ENCODE assay signal across 21 cellular contexts in the genomic region with DNA sequence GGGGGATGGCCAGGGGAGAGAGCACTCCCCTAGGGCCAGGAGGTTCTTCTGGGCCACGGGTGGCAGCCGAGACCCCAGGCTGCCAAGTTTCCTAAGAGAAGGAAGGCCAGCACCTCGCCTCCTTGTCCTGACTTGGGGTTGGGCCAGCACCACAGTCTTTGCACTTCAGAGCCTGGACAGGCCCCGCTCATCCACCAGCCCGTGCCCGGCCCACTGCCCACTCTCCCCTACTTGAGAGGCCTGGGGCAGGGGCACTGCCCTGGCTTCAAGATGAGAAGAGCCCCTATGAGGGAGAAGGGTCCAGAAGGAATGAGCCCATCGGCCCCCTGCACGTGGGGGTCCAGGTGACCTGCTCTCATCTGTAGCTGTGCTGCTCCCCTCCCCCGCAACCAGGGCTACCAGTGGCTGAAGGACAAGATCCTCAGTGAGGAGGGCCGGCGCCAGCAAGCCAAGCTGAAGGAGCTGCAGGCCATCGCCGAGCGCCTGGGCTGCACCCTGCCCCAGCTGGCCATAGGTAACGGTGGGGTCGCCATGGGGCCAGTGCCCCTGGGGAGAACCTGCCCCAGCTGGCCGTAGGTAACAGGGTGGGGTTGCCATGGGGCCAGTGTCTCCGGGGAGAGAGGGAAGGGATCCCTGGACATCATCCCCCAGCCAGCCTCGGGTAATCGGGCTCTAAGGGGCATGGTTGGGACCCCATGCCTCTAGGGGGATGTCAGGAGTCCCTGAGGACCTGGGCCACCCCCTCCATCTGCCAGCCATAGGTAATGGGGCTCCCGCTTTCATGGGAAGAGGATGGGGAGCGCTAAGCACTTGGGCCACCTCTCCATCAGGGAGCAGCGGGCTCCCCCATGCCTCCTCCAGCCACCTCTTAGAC. TPM values are rescaled to one million over a fixed set of nuclear protein-coding genes. Genes with fewer than 3 reads are reported as not detected.
DNase-seq lines count a peak whose midpoint lies in the region; TF ChIP-seq lines count a peak whose summit lies in the region.
"Had no signal": no experiment of that assay in that cellular context is flagged by ENCODE, and none has a peak within 500 bp of the region (broad histone marks: within the 10 kb centered on the region; RNA-seq: fewer than 3 reads in every experiment).

No MANE protein-coding gene starts in this region.

- H3K4me1 Mint-ChIP-seq in glutamatergic neuron (ENCODE audit: low read depth, unreplicated experiment) = peaks cover 21% of the 10 kb centered on the region
- H3K4me1 Mint-ChIP-seq: GM23338 had no signal

- 88 to 92% methylated on average over 23 of the region's 23 CpGs for WGBS in sigmoid colon, 2 donors

- H3K4me3 ChIP-seq in BLaER1 (no peak overlapping the region), GM06990 (replicated peaks; ENCODE audit: low read depth, low read length) (no peak overlapping the region), sigmoid colon (no peak overlapping the region)
- H3K4me3 ChIP-seq: GM23338, SJSA1 had no signal

- peaks cover 4% of the 10 kb centered on the region for H3K36me3 Mint-ChIP-seq in glutamatergic neuron (ENCODE audit: unreplicated experiment)

- H4K20me1 ChIP-seq in BLaER1 = peaks cover 79% of the 10 kb centered on the region

- peaks cover 9% of the 10 kb centered on the region for H3K9me3 Mint-ChIP-seq in glutamatergic neuron (ENCODE audit: unreplicated experiment)
- H3K9me3 Mint-ChIP-seq: CD4-positive, alpha-beta T cell; GM23338 had no signal

- no peaks in the 10 kb centered on the region for H3K27me3 ChIP-seq in BLaER1
- no peaks in the 10 kb centered on the region for H3K27me3 ChIP-seq in GM06990 (replicated peaks; ENCODE audit: control insufficient read depth, insufficient read depth, low read length)
- H3K27me3 ChIP-seq in sigmoid colon = peaks cover 0 to 14% (median 4%) of the 10 kb centered on the region in 3 donors
- H3K27me3 ChIP-seq: SJSA1 had no signal

- peaks cover 75% of the 10 kb centered on the region for H3K36me3 ChIP-seq in BLaER1
- H3K36me3 ChIP-seq in GM06990 (ENCODE audit: control insufficient read depth, insufficient read depth, low read length) = peaks cover 17% of the 10 kb centered on the region
- no peaks in the 10 kb centered on the region for H3K36me3 ChIP-seq in sigmoid colon
- H3K36me3 ChIP-seq: SJSA1 had no signal

- TF ChIP-seq EP300 in sigmoid colon (IDR thresholded peaks at IDR 0.05) = no peak

- intact Hi-C loops in sigmoid colon (cut with DNase I) = no loop called here

- no peak overlapping the region for H3K4me3 Mint-ChIP-seq in glutamatergic neuron (ENCODE audit: unreplicated experiment)
- H3K4me3 Mint-ChIP-seq: CD4-positive, alpha-beta T cell; GM23338 had no signal

- CTCF ChIA-PET in GM10248 (lab: Yijun Ruan, JAX) = no interaction called here

- H3K9me3 ChIP-seq in BLaER1 = no peaks in the 10 kb centered on the region
- no peaks in the 10 kb centered on the region for H3K9me3 ChIP-seq in sigmoid colon
- H3K9me3 ChIP-seq: SJSA1 had no signal

- TF ChIP-seq CTCF in GM06990 (IDR thresholded peaks at IDR 0.05; ENCODE audit: insufficient read depth, low read length, poor library complexity, severe bottlenecking) = no peak
- TF ChIP-seq CTCF in glutamatergic neuron (IDR thresholded peaks at IDR 0.05; ENCODE audit: partially characterized antibody, unreplicated experiment) = no peak
- no peak for TF ChIP-seq CTCF in sigmoid colon (IDR thresholded peaks at IDR 0.05)
- no peak for TF ChIP-seq CTCF in GM10248 (IDR thresholded peaks at IDR 0.05; ENCODE audit: control extremely low read depth, extremely low read depth, low read depth, missing control alignments)

- H3K27ac ChIP-seq in BLaER1 = 0 out of 2 replicates have a peak overlapping the region, but pooled peaks have one; percentile 22
- no peak overlapping the region for H3K27ac ChIP-seq in sigmoid colon
- H3K27ac ChIP-seq: SJSA1 had no signal

- POLR2A ChIA-PET in GM10248 (lab: Yijun Ruan, JAX) = no interaction called here

- H3K27ac Mint-ChIP-seq in glutamatergic neuron (ENCODE audit: unreplicated experiment) = no peak overlapping the region
- H3K27ac Mint-ChIP-seq: CD4-positive, alpha-beta T cell; GM23338 had no signal

- H3K9ac ChIP-seq in BLaER1 = no peak overlapping the region

- no peak overlapping the region for H3K4me2 ChIP-seq in BLaER1
- H3K4me2 ChIP-seq: GM23338 had no signal

- H3K27me3 Mint-ChIP-seq in glutamatergic neuron (ENCODE audit: unreplicated experiment) = peaks cover 2% of the 10 kb centered on the region
- H3K27me3 Mint-ChIP-seq: CD4-positive, alpha-beta T cell had no signal

- DNase-seq in GM06990 (ENCODE audit: extremely low read depth, insufficient read length) = peak; percentile 6
- DNase-seq in glutamatergic neuron = peak; percentile 27
- peak; percentile 64 for DNase-seq in sigmoid colon
- DNase-seq in hippocampal formation (lab: John Stamatoyannopoulos, UW) = no peak
- DNase-seq in GM10248 (ENCODE audit: extremely low spot score) = no peak
- no peak for DNase-seq in NCI-H1092 treated with DMSO at 0.1 percent for 48 hours (lab: John Stamatoyannopoulos, UW)
- DNase-seq: CD4-positive, alpha-beta T cell; COR-L47; DMS79; HCEC 1CT; KBM-7; MM.1S; NCI-H1048; NCI-H1436; NCI-H2029; NCI-H345; NCI-H524 treated with DMSO at 0.1 percent for 48 hours; NCI-H82 had no signal

- peaks cover 39% of the 10 kb centered on the region for H3K4me1 ChIP-seq in BLaER1
- no peaks in the 10 kb centered on the region for H3K4me1 ChIP-seq in sigmoid colon

- TF ChIP-seq POLR2A in sigmoid colon (IDR thresholded peaks at IDR 0.05) = no peak

RNA-seq across cellular contexts. Expression of a gene that starts 50.8 kb away (rescaled TPM):
- total RNA-seq in glutamatergic neuron (ENCODE audit: unreplicated experiment) (20.4 TPM), sigmoid colon (1 to 10 TPM; 6.8 to 9.0 (median 7.7) TPM)
- 10 to 100 TPM in 1 of 3 donors, 1 to 10 TPM in 2; 3.0 to 23.5 (median 4.9) TPM for polyA plus RNA-seq in sigmoid colon

Comparison
In these comparisons a context has a peak if more than half of its experiments do, and no peak if none do; other contexts are left out.
1. DNase-seq: peak in GM06990 (single experiment), glutamatergic neuron (single experiment) and sigmoid colon (single experiment); none in hippocampal formation (0 of 2), GM10248 (single experiment) and NCI-H1092 treated with DMSO at 0.1 percent for 48 hours (single experiment).